Comparison of ENCODE assay signal across 32 cellular contexts in genomic region chr11:93467054-93467453, GRCh38.
"Had no signal": no experiment of that assay in that cellular context is flagged by ENCODE, and none has a peak within 500 bp of the region (broad histone marks: within the 10 kb centered on the region; RNA-seq: fewer than 3 reads in every experiment).

No MANE protein-coding gene starts in this region.

- H3K4me3 Mint-ChIP-seq: activated CD4-positive, alpha-beta T cell treated with anti-CD3 and anti-CD28 coated beads for 36 hours; activated CD4-positive, alpha-beta T cell treated with anti-CD3 and anti-CD28 coated beads, Interleukin-2, amount 10 ng/mL, durations not matched to agents 7 days and 5 days; activated CD8-positive, alpha-beta T cell treated with anti-CD3 and anti-CD28 coated beads, Interleukin-2, amount 10 ng/mL, durations not matched to agents 7 days and 5 days; activated naive CD4-positive, alpha-beta T cell treated with anti-CD3 and anti-CD28 coated beads, Interleukin-2, amount 50 U/mL, for 24 hours; activated naive CD8-positive, alpha-beta T cell treated with anti-CD3 and anti-CD28 coated beads, Interleukin-2, amount 10 ng/mL, durations not matched to agents 7 days and 5 days; activated T-cell treated with anti-CD3 and anti-CD28 coated beads, Interleukin-2, amount 50 U/mL, for 24 hours; T-helper 1 cell treated with Interleukin-12 subunit alpha and Interleukin-12 subunit beta and Interleukin-4 antibody, amounts not matched to agents 30 μg/mL and 1 μg/mL, for 36 hours; T-helper 2 cell treated with Interferon-gamma antibody and Interleukin-4, amounts not matched to agents 5 μg/mL and 100 μg/mL, for 36 hours; WTC11 had no signal

- H3K27ac ChIP-seq: ascending aorta, body of pancreas, breast epithelium, Peyer's patch, SJSA1 had no signal

- H3K4me1 Mint-ChIP-seq: activated CD4-positive, alpha-beta T cell treated with anti-CD3 and anti-CD28 coated beads for 36 hours; activated CD4-positive, alpha-beta T cell treated with anti-CD3 and anti-CD28 coated beads, Interleukin-2, amount 10 ng/mL, durations not matched to agents 7 days and 5 days; activated naive CD4-positive, alpha-beta T cell treated with anti-CD3 and anti-CD28 coated beads, Interleukin-2, amount 50 U/mL, for 24 hours; activated naive CD8-positive, alpha-beta T cell treated with anti-CD3 and anti-CD28 coated beads, Interleukin-2, amount 10 ng/mL, durations not matched to agents 7 days and 5 days had no signal

- H3K27ac Mint-ChIP-seq: activated CD4-positive, alpha-beta T cell treated with anti-CD3 and anti-CD28 coated beads for 36 hours; activated CD4-positive, alpha-beta T cell treated with anti-CD3 and anti-CD28 coated beads, Interleukin-2, amount 10 ng/mL, durations not matched to agents 7 days and 5 days; activated CD8-positive, alpha-beta T cell treated with anti-CD3 and anti-CD28 coated beads, Interleukin-2, amount 10 ng/mL, durations not matched to agents 7 days and 5 days; activated naive CD4-positive, alpha-beta T cell treated with anti-CD3 and anti-CD28 coated beads, Interleukin-2, amount 50 U/mL, for 24 hours; activated naive CD8-positive, alpha-beta T cell treated with anti-CD3 and anti-CD28 coated beads, Interleukin-2, amount 10 ng/mL, durations not matched to agents 7 days and 5 days; activated T-cell treated with anti-CD3 and anti-CD28 coated beads, Interleukin-2, amount 50 U/mL, for 24 hours; activated T-helper 2 cell treated with anti-CD3 and anti-CD28 coated beads, Interferon-gamma antibody, Interleukin-2, Interleukin-4, amounts not matched to agents 10 μg/mL and 5 μg/mL and 100 μg/mL, durations not matched to agents 14 hours and 24 hours and 36 hours; T-helper 1 cell treated with Interleukin-12 subunit alpha and Interleukin-12 subunit beta and Interleukin-4 antibody, amounts not matched to agents 30 μg/mL and 1 μg/mL, for 36 hours; T-helper 2 cell treated with Interferon-gamma antibody and Interleukin-4, amounts not matched to agents 5 μg/mL and 100 μg/mL, for 36 hours; WTC11 had no signal

- H3K27me3 ChIP-seq: ascending aorta, body of pancreas, breast epithelium, MG63, Peyer's patch, SJSA1 had no signal

- H3K9ac ChIP-seq: SK-N-SH had no signal

- FAIRE-seq: TTC549 had no signal

- H3K27me3 Mint-ChIP-seq: activated naive CD4-positive, alpha-beta T cell treated with anti-CD3 and anti-CD28 coated beads, Interleukin-2, amount 50 U/mL, for 24 hours; activated naive CD8-positive, alpha-beta T cell treated with anti-CD3 and anti-CD28 coated beads, Interleukin-2, amount 10 ng/mL, durations not matched to agents 7 days and 5 days; activated T-cell treated with anti-CD3 and anti-CD28 coated beads, Interleukin-2, amount 50 U/mL, for 24 hours had no signal

- H3K9me3 Mint-ChIP-seq: activated naive CD4-positive, alpha-beta T cell treated with anti-CD3 and anti-CD28 coated beads, Interleukin-2, amount 50 U/mL, for 24 hours; activated T-cell treated with anti-CD3 and anti-CD28 coated beads, Interleukin-2, amount 50 U/mL, for 24 hours; activated T-helper 2 cell treated with anti-CD3 and anti-CD28 coated beads, Interferon-gamma antibody, Interleukin-2, Interleukin-4, amounts not matched to agents 10 μg/mL and 5 μg/mL and 100 μg/mL, durations not matched to agents 14 hours and 24 hours and 36 hours; T-helper 1 cell treated with Interleukin-12 subunit alpha and Interleukin-12 subunit beta and Interleukin-4 antibody, amounts not matched to agents 30 μg/mL and 1 μg/mL, for 36 hours; T-helper 2 cell treated with Interferon-gamma antibody and Interleukin-4, amounts not matched to agents 5 μg/mL and 100 μg/mL, for 36 hours had no signal

- H3K9me3 ChIP-seq: ascending aorta, body of pancreas, breast epithelium, MG63, Peyer's patch, SJSA1, SK-N-SH had no signal

- H3K4me1 ChIP-seq: ascending aorta, breast epithelium, Peyer's patch, SJSA1 had no signal

- H3K4me2 ChIP-seq: SK-N-SH had no signal

- H3K36me3 Mint-ChIP-seq: activated naive CD4-positive, alpha-beta T cell treated with anti-CD3 and anti-CD28 coated beads, Interleukin-2, amount 50 U/mL, for 24 hours; activated naive CD8-positive, alpha-beta T cell treated with anti-CD3 and anti-CD28 coated beads, Interleukin-2, amount 10 ng/mL, durations not matched to agents 7 days and 5 days; WTC11 had no signal

- H3K4me3 ChIP-seq: ascending aorta, body of pancreas, breast epithelium, MG63, Peyer's patch, SJSA1 had no signal

- H3K36me3 ChIP-seq: ascending aorta, breast epithelium, MG63, Peyer's patch, SJSA1 had no signal

- DNase-seq: activated CD4-positive, alpha-beta T cell treated with anti-CD3 and anti-CD28 coated beads for 36 hours; activated CD4-positive, alpha-beta T cell treated with anti-CD3 and anti-CD28 coated beads, Interleukin-2, amount 10 ng/mL, durations not matched to agents 7 days and 5 days; activated CD4-positive, alpha-beta T cell treated with anti-CD3 and anti-CD28 coated beads, Interleukin-2, amount 50 U/mL, for 48 hours; activated CD8-positive, alpha-beta T cell treated with anti-CD3 and anti-CD28 coated beads, Interleukin-2, amount 10 ng/mL, durations not matched to agents 7 days and 5 days; activated gamma-delta T cell; activated naive CD4-positive, alpha-beta T cell treated with Interleukin-2 at 50 U/mL for 16 hours; activated naive CD8-positive, alpha-beta T cell treated with anti-CD3 and anti-CD28 coated beads, Interleukin-2, amount 10 ng/mL, durations not matched to agents 7 days and 5 days; activated T-cell treated with anti-CD3 and anti-CD28 coated beads, Interleukin-2, amount 50 U/mL, for 24 hours; amygdala; body of pancreas; Kasumi-1; MG63; NCI-H1048; NCI-H1436 treated with DMSO at 0.1 percent for 48 hours; NCI-H1694 treated with DMSO at 0.1 percent for 48 hours; NCI-H2029; NCI-H345; NCI-H524 treated with DMSO at 0.1 percent for 48 hours; NCI-H774; Peyer's patch; RPMI8226; SHP77 treated with DMSO at 0.1 percent for 48 hours; SK-N-SH had no signal
